ENCODE assay signal across 29 cellular contexts in genomic region chr3:85377115-85377514, GRCh38.
"Had no signal": no experiment of that assay in that cellular context is flagged by ENCODE, and none has a peak within 500 bp of the region (broad histone marks: within the 10 kb centered on the region; RNA-seq: fewer than 3 reads in every experiment).

No MANE protein-coding gene starts in this region.

- H3K4me1 Mint-ChIP-seq: stimulated activated effector memory CD8-positive, alpha-beta T cell treated with anti-CD3 and anti-CD28 coated beads, Interleukin-12 subunit alpha, Interleukin-12 subunit beta, amount 100 ng/mL, for 72 hours; stimulated activated memory B cell treated with anti-CD40 and anti-IgM and Interleukin-4, amounts not matched to agents 10 μg/mL and 1 μg/mL and 100 μg/mL, for 72 hours; stimulated activated naive B cell treated with anti-CD40 and anti-IgM and Interleukin-4, amounts not matched to agents 10 μg/mL and 1 μg/mL and 100 μg/mL, for 72 hours; stimulated activated naive CD8-positive, alpha-beta T cell treated with anti-CD3 and anti-CD28 coated beads, Interleukin-15, amount 100 ng/mL, for 72 hours had no signal

- FAIRE-seq: urothelium cell line had no signal

- H3K27ac ChIP-seq: stomach, suprapubic skin, testis, thoracic aorta, thyroid gland, tibial artery, tibial nerve, transverse colon, upper lobe of left lung, upper lobe of right lung, uterus, vagina had no signal

- H3K4me3 ChIP-seq: stomach, suprapubic skin, testis, thoracic aorta, thyroid gland, tibial artery, tibial nerve, transverse colon, upper lobe of left lung, upper lobe of right lung, uterus, vagina had no signal

- H3K4me1 ChIP-seq: stomach, suprapubic skin, testis, thyroid gland, tibial artery, tibial nerve, transverse colon, upper lobe of left lung, upper lobe of right lung, uterus, vagina had no signal

- H3K9me3 ChIP-seq: stomach, suprapubic skin, testis, thoracic aorta, thyroid gland, tibial artery, tibial nerve, transverse colon, upper lobe of left lung, upper lobe of right lung, uterus, vagina had no signal

- H3K27me3 ChIP-seq: stomach, suprapubic skin, testis, thyroid gland, tibial artery, tibial nerve, transverse colon, upper lobe of left lung, upper lobe of right lung, uterus, vagina had no signal

- H3K4me3 Mint-ChIP-seq: stimulated activated effector memory CD8-positive, alpha-beta T cell treated with anti-CD3 and anti-CD28 coated beads, Interleukin-12 subunit alpha, Interleukin-12 subunit beta, amount 100 ng/mL, for 72 hours; stimulated activated memory B cell treated with anti-CD40 and anti-IgM and Interleukin-4, amounts not matched to agents 10 μg/mL and 1 μg/mL and 100 μg/mL, for 72 hours; stimulated activated naive B cell treated with anti-CD40 and anti-IgM and Interleukin-4, amounts not matched to agents 10 μg/mL and 1 μg/mL and 100 μg/mL, for 72 hours; stimulated activated naive CD8-positive, alpha-beta T cell treated with anti-CD3 and anti-CD28 coated beads, Interleukin-15, amount 100 ng/mL, for 72 hours; stimulated activated naive CD8-positive, alpha-beta T cell treated with anti-CD3 and anti-CD28 coated beads, Interleukin-15, Interleukin-2, amounts not matched to agents 100 ng/mL and 50 ng/mL, for 24 hours; type B pancreatic cell had no signal

- H3K27ac Mint-ChIP-seq: stimulated activated effector memory CD8-positive, alpha-beta T cell treated with anti-CD3 and anti-CD28 coated beads, Interleukin-12 subunit alpha, Interleukin-12 subunit beta, amount 100 ng/mL, for 72 hours; stimulated activated memory B cell treated with anti-CD40 and anti-IgM and Interleukin-4, amounts not matched to agents 10 μg/mL and 1 μg/mL and 100 μg/mL, for 72 hours; stimulated activated naive B cell treated with anti-CD40 and anti-IgM and Interleukin-4, amounts not matched to agents 10 μg/mL and 1 μg/mL and 100 μg/mL, for 72 hours; stimulated activated naive CD8-positive, alpha-beta T cell treated with anti-CD3 and anti-CD28 coated beads, Interleukin-15, amount 100 ng/mL, for 72 hours; stimulated activated naive CD8-positive, alpha-beta T cell treated with anti-CD3 and anti-CD28 coated beads, Interleukin-15, Interleukin-2, amounts not matched to agents 100 ng/mL and 50 ng/mL, for 24 hours; type B pancreatic cell had no signal

- H3K9me3 Mint-ChIP-seq: stimulated activated memory B cell treated with anti-CD40 and anti-IgM and Interleukin-4, amounts not matched to agents 10 μg/mL and 1 μg/mL and 100 μg/mL, for 72 hours; type B pancreatic cell had no signal

- H3K36me3 Mint-ChIP-seq: stimulated activated effector memory CD8-positive, alpha-beta T cell treated with anti-CD3 and anti-CD28 coated beads, Interleukin-12 subunit alpha, Interleukin-12 subunit beta, amount 100 ng/mL, for 72 hours; stimulated activated memory B cell treated with anti-CD40 and anti-IgM and Interleukin-4, amounts not matched to agents 10 μg/mL and 1 μg/mL and 100 μg/mL, for 72 hours; stimulated activated naive B cell treated with anti-CD40 and anti-IgM and Interleukin-4, amounts not matched to agents 10 μg/mL and 1 μg/mL and 100 μg/mL, for 72 hours; type B pancreatic cell had no signal

- H3K36me3 ChIP-seq: stomach, suprapubic skin, thoracic aorta, thyroid gland, tibial artery, tibial nerve, transverse colon, upper lobe of left lung, upper lobe of right lung, uterus, vagina had no signal

- ATAC-seq: stimulated activated effector memory CD8-positive, alpha-beta T cell treated with anti-CD3 and anti-CD28 coated beads, Interleukin-12 subunit alpha, Interleukin-12 subunit beta, amount 100 ng/mL, for 72 hours; stimulated activated memory B cell treated with anti-CD40 and anti-IgM and Interleukin-4, amounts not matched to agents 10 μg/mL and 1 μg/mL and 100 μg/mL, for 72 hours; stimulated activated naive B cell treated with anti-CD40 and anti-IgM and Interleukin-4, amounts not matched to agents 10 μg/mL and 1 μg/mL and 100 μg/mL, for 72 hours; stimulated activated naive CD8-positive, alpha-beta T cell treated with anti-CD3 and anti-CD28 coated beads, Interleukin-15, amount 100 ng/mL, for 72 hours; stimulated activated naive CD8-positive, alpha-beta T cell treated with anti-CD3 and anti-CD28 coated beads, Interleukin-15, Interleukin-2, amounts not matched to agents 100 U/mL and 50 U/mL, for 24 hours; upper lobe of right lung had no signal

- DNase-seq: stimulated activated CD4-positive, alpha-beta T cell treated with anti-CD3 and anti-CD28 coated beads, Interleukin-2, amount 100 ng/mL, for 48 hours; stimulated activated CD4-positive, alpha-beta T cell treated with anti-CD3 and anti-CD28 coated beads, Interleukin-4, amount 100 ng/mL, for 1 hour; stimulated activated CD4-positive, alpha-beta T cell treated with anti-CD3 and anti-CD28 coated beads, Interleukin-4, amount 100 ng/mL, for 24 hours; stimulated activated CD4-positive, alpha-beta T cell treated with anti-CD3 and anti-CD28 coated beads, Interleukin-4, amount 100 ng/mL, for 4 hours; stimulated activated CD8-positive, alpha-beta memory T cell treated with anti-CD3 and anti-CD28 coated beads, Interleukin-4, amount 100 ng/mL, for 48 hours; stimulated activated naive B cell treated with anti-CD40 and anti-IgM and Interleukin-4, amounts not matched to agents 10 μg/mL and 1 μg/mL and 100 μg/mL, for 72 hours; stimulated activated naive CD4-positive, alpha-beta T cell; stimulated activated naive CD4-positive, alpha-beta T cell treated with Interleukin-2 at 50 U/mL for 16 hours; stimulated activated naive CD8-positive, alpha-beta T cell treated with anti-CD3 and anti-CD28 coated beads, Interleukin-15, amount 100 ng/mL, for 72 hours; stimulated activated naive CD8-positive, alpha-beta T cell treated with anti-CD3 and anti-CD28 coated beads, Interleukin-15, Interleukin-2, amounts not matched to agents 100 U/mL and 50 U/mL, for 24 hours; stomach; substantia nigra; testis; thyroid gland; tibial artery; transverse colon; trophoblast cell; upper lobe of left lung; upper lobe of right lung; uterus had no signal

- H3K27me3 Mint-ChIP-seq: stimulated activated memory B cell treated with anti-CD40 and anti-IgM and Interleukin-4, amounts not matched to agents 10 μg/mL and 1 μg/mL and 100 μg/mL, for 72 hours; stimulated activated naive B cell treated with anti-CD40 and anti-IgM and Interleukin-4, amounts not matched to agents 10 μg/mL and 1 μg/mL and 100 μg/mL, for 72 hours; stimulated activated naive CD8-positive, alpha-beta T cell treated with anti-CD3 and anti-CD28 coated beads, Interleukin-15, amount 100 ng/mL, for 72 hours; stimulated activated naive CD8-positive, alpha-beta T cell treated with anti-CD3 and anti-CD28 coated beads, Interleukin-15, Interleukin-2, amounts not matched to agents 100 ng/mL and 50 ng/mL, for 24 hours; type B pancreatic cell had no signal
